In genomic region chr21:33300701-33301631, GRCh38 we compare ENCODE assay signal across 9 cellular contexts. TPM values are rescaled to one million over a fixed set of nuclear protein-coding genes. Genes with fewer than 3 reads are reported as not detected.
DNase-seq lines count a peak whose midpoint lies in the region; ATAC-seq and TF ChIP-seq lines count a peak whose summit lies in the region.
"Had no signal": no experiment of that assay in that cellular context is flagged by ENCODE, and none has a peak within 500 bp of the region (broad histone marks: within the 10 kb centered on the region; RNA-seq: fewer than 3 reads in every experiment).

No MANE protein-coding gene starts in this region.

- H3K27me3 Mint-ChIP-seq in activated T-cell treated with anti-CD3 and anti-CD28 coated beads, Interleukin-2, amount 50 U/mL, for 72 hours (ENCODE audit: low read depth) = no peaks in the 10 kb centered on the region

- no peak overlapping the region for H3K4me3 Mint-ChIP-seq in activated T-cell treated with anti-CD3 and anti-CD28 coated beads, Interleukin-2, amount 50 U/mL, for 72 hours

- no peak overlapping the region for H3K4me2 ChIP-seq in parathyroid adenoma (ENCODE audit: low read length)

- H3K4me1 Mint-ChIP-seq in activated T-cell treated with anti-CD3 and anti-CD28 coated beads, Interleukin-2, amount 50 U/mL, for 72 hours (ENCODE audit: low read depth) = peaks cover 51% of the 10 kb centered on the region

- intact Hi-C loops in dorsolateral prefrontal cortex (cut with DNase I) = no loop called here

- H3K4me3 ChIP-seq in dorsolateral prefrontal cortex (no peak overlapping the region), parathyroid adenoma (ENCODE audit: low read depth, low read length) (no peak overlapping the region)

- no peaks in the 10 kb centered on the region for H3K9me3 Mint-ChIP-seq in activated T-cell treated with anti-CD3 and anti-CD28 coated beads, Interleukin-2, amount 50 U/mL, for 72 hours

- H3K27ac ChIP-seq in dorsolateral prefrontal cortex (peak overlapping the region in 51 of 59 donors; percentile 14 to 86 (median 57)), parathyroid adenoma (peak overlapping the region; percentile 44)

- H2AFZ ChIP-seq in parathyroid adenoma = no peak overlapping the region

- H3K4me1 ChIP-seq in parathyroid adenoma = no peaks in the 10 kb centered on the region

- H3K9ac ChIP-seq in parathyroid adenoma = no peak overlapping the region

- H3K9me3 ChIP-seq in parathyroid adenoma (ENCODE audit: control insufficient read depth, low read length) = no peaks in the 10 kb centered on the region

- TF ChIP-seq CTCF in dorsolateral prefrontal cortex (IDR thresholded peaks at IDR 0.05 in 54 of 56, conservative IDR thresholded peaks at IDR 0.05 in 2 of 56; ENCODE audit: low read depth in 1 of 56, partially characterized antibody in 56 of 56) = no peak
- TF ChIP-seq CTCF in parathyroid adenoma (IDR thresholded peaks at IDR 0.05) = no peak

- H3K27me3 ChIP-seq in dorsolateral prefrontal cortex (no peaks in the 10 kb centered on the region), parathyroid adenoma (ENCODE audit: control insufficient read depth, insufficient read depth, low read length) (no peaks in the 10 kb centered on the region)

- H3K36me3 ChIP-seq in parathyroid adenoma (ENCODE audit: control insufficient read depth, insufficient read depth, low read length) = no peaks in the 10 kb centered on the region

- DNase-seq in DMS153 treated with DMSO at 0.1 percent for 48 hours (lab: John Stamatoyannopoulos, UW; ENCODE audit: unreplicated experiment) (peak; percentile 82), NOMO-1 (lab: John Stamatoyannopoulos, UW; ENCODE audit: unreplicated experiment in 2 of 2) (peak; percentile 46 to 96), dorsolateral prefrontal cortex (no peak), NCI-H226 (no peak)
- DNase-seq in activated T-cell treated with anti-CD3 and anti-CD28 coated beads, Interleukin-2, amount 50 U/mL, for 72 hours = no peak
- DNase-seq: glutamatergic neuron had no signal

- ATAC-seq in GM18511 (IDR thresholded peaks at IDR 0.05; ENCODE audit: unreplicated experiment) (no peak), GM21526 (IDR thresholded peaks at IDR 0.05; ENCODE audit: low FRiP score, unreplicated experiment) (no peak)
- no peak for ATAC-seq in activated T-cell treated with anti-CD3 and anti-CD28 coated beads, Interleukin-2, amount 50 U/mL, for 72 hours (replicated peaks in 1 of 2)

- H3K36me3 Mint-ChIP-seq in activated T-cell treated with anti-CD3 and anti-CD28 coated beads, Interleukin-2, amount 50 U/mL, for 72 hours (ENCODE audit: insufficient read depth in 2 of 2) = no peaks in the 10 kb centered on the region

- H3K27ac Mint-ChIP-seq in activated T-cell treated with anti-CD3 and anti-CD28 coated beads, Interleukin-2, amount 50 U/mL, for 72 hours = no peak overlapping the region

- H3K79me2 ChIP-seq in parathyroid adenoma = no peaks in the 10 kb centered on the region

RNA-seq across cellular contexts. Expression of gene IFNAR1, which starts 23.8 kb away (rescaled TPM):
- total RNA-seq in dorsolateral prefrontal cortex = 10 to 100 TPM; 35.7 to 70.9 (median 47.8) TPM
- total RNA-seq in activated T-cell treated with anti-CD3 and anti-CD28 coated beads, Interleukin-2, amount 50 U/mL, for 72 hours = 10 to 100 TPM; 28.2 to 29.1 TPM

RNA-seq across cellular contexts. Expression of gene IL10RB, which starts 34.8 kb away (rescaled TPM):
- 10 to 100 TPM in 71 of 120 experiments, 1 to 10 TPM in 49; 5.8 to 19.1 (median 10.6) TPM for total RNA-seq in dorsolateral prefrontal cortex
- total RNA-seq in activated T-cell treated with anti-CD3 and anti-CD28 coated beads, Interleukin-2, amount 50 U/mL, for 72 hours = 10 to 100 TPM; 36.4 to 44.0 TPM

Comparison
In these comparisons a context has a peak if more than half of its experiments do, and no peak if none do; other contexts are left out.
1. DNase-seq: peak in DMS153 treated with DMSO at 0.1 percent for 48 hours (single experiment) and NOMO-1 (2 of 2); none in dorsolateral prefrontal cortex (0 of 10), NCI-H226 (single experiment) and activated T-cell treated with anti-CD3 and anti-CD28 coated beads, Interleukin-2, amount 50 U/mL, for 72 hours (0 of 2).